14 cellular contexts compared by ENCODE assay signal in genomic region chr9:125674981-125675973, GRCh38. TPM values are rescaled to one million over a fixed set of nuclear protein-coding genes. Genes with fewer than 3 reads are reported as not detected.
DNase-seq lines count a peak whose midpoint lies in the region; ATAC-seq and TF ChIP-seq lines count a peak whose summit lies in the region.
"Had no signal": no experiment of that assay in that cellular context is flagged by ENCODE, and none has a peak within 500 bp of the region (broad histone marks: within the 10 kb centered on the region; RNA-seq: fewer than 3 reads in every experiment).

No MANE protein-coding gene starts in this region.

- no peaks in the 10 kb centered on the region for H3K9me3 Mint-ChIP-seq in CD8-positive, alpha-beta memory T cell
- H3K9me3 Mint-ChIP-seq: central memory CD8-positive, alpha-beta T cell; natural killer cell treated with Interleukin-12 subunit alpha and Interleukin-12 subunit beta and Interleukin-15 and Interleukin-18, amount 100 ng/mL, for 72 hours had no signal

- H3K4me3 Mint-ChIP-seq in CD8-positive, alpha-beta memory T cell: no peak overlapping the region
- H3K4me3 Mint-ChIP-seq: central memory CD8-positive, alpha-beta T cell; natural killer cell treated with Interleukin-12 subunit alpha and Interleukin-12 subunit beta and Interleukin-15 and Interleukin-18, amount 100 ng/mL, for 72 hours had no signal

- TF ChIP-seq CTCF in VCaP (conservative IDR thresholded peaks at IDR 0.05) (no peak), left ventricle myocardium inferior (IDR thresholded peaks at IDR 0.05; ENCODE audit: borderline replicate concordance) (no peak), upper lobe of left lung (IDR thresholded peaks at IDR 0.05) (no peak)

- POLR2A ChIA-PET in CD8-positive, alpha-beta memory T cell (lab: Charles Lee): no interaction called here

- H3K4me1 ChIP-seq in left ventricle myocardium inferior: peaks cover 26% of the 10 kb centered on the region
- peaks cover 5 to 19% (median 9%) of the 10 kb centered on the region in 4 donors for H3K4me1 ChIP-seq in upper lobe of left lung
- no peaks in the 10 kb centered on the region for H3K4me1 ChIP-seq in CD8-positive, alpha-beta memory T cell (ENCODE audit: insufficient read depth, low read length)

- no peaks in the 10 kb centered on the region for H3K27me3 ChIP-seq in left ventricle myocardium inferior (ENCODE audit: low read depth)
- H3K27me3 ChIP-seq in upper lobe of left lung: no peaks in the 10 kb centered on the region
- no peaks in the 10 kb centered on the region for H3K27me3 ChIP-seq in CD8-positive, alpha-beta memory T cell (ENCODE audit: insufficient read depth, low read length, poor library complexity, severe bottlenecking)

- intact Hi-C loops in left ventricle myocardium inferior (cut with micrococcal nuclease): no loop called here

- no peaks in the 10 kb centered on the region for H3K9me3 ChIP-seq in left ventricle myocardium inferior (replicated peaks)
- H3K9me3 ChIP-seq in upper lobe of left lung: no peaks in the 10 kb centered on the region
- H3K9me3 ChIP-seq in CD8-positive, alpha-beta memory T cell (ENCODE audit: low read length): no peaks in the 10 kb centered on the region

- CTCF ChIA-PET in CD8-positive, alpha-beta memory T cell (lab: Charles Lee): no interaction called here

- DNase-seq in NCI-H510A treated with DMSO at 0.1 percent for 48 hours (lab: John Stamatoyannopoulos, UW) (peak; percentile 28), NCI-H510A (lab: John Stamatoyannopoulos, UW) (no peak), left ventricle myocardium inferior (no peak), upper lobe of left lung (no peak), C1 segment of cervical spinal cord (lab: John Stamatoyannopoulos, UW) (no peak), ecto neural progenitor cell (ENCODE audit: low spot score) (no peak)
- DNase-seq in CD8-positive, alpha-beta memory T cell: no peak
- DNase-seq: activated CD4-positive, alpha-beta T cell treated with anti-CD3 and anti-CD28 coated beads for 1 hour; NCI-H1436; stimulated activated CD8-positive, alpha-beta memory T cell treated with anti-CD3 and anti-CD28 coated beads, Interleukin-4, amount 100 ng/mL, for 48 hours had no signal

- H3K36me3 Mint-ChIP-seq in CD8-positive, alpha-beta memory T cell: peaks cover 0 to 22% (median 11%) of the 10 kb centered on the region in 3 donors
- H3K36me3 Mint-ChIP-seq: natural killer cell treated with Interleukin-12 subunit alpha and Interleukin-12 subunit beta and Interleukin-15 and Interleukin-18, amount 100 ng/mL, for 72 hours had no signal

- H3K27ac Mint-ChIP-seq in CD8-positive, alpha-beta memory T cell: peak overlapping the region in 1 of 8 donors; percentile 12

- H3K36me3 ChIP-seq in left ventricle myocardium inferior (peaks cover 7% of the 10 kb centered on the region), upper lobe of left lung (peaks cover 0 to 5% (median 0%) of the 10 kb centered on the region in 4 donors)
- H3K36me3 ChIP-seq in CD8-positive, alpha-beta memory T cell (ENCODE audit: insufficient read depth, low read length): no peaks in the 10 kb centered on the region

- TF ChIP-seq EP300 in upper lobe of left lung (IDR thresholded peaks at IDR 0.05): no peak

- H3K27ac ChIP-seq in VCaP (peak overlapping the region; percentile 19), left ventricle myocardium inferior (replicated peaks) (peak overlapping the region; percentile 50), upper lobe of left lung (peak overlapping the region in 3 of 4 donors; percentile 14 to 42 (median 14))
- no peak overlapping the region for H3K27ac ChIP-seq in CD8-positive, alpha-beta memory T cell (ENCODE audit: low read depth, low read length)
- H3K27ac ChIP-seq: 22Rv1 had no signal

- WGBS in upper lobe of left lung, 2 donors: 63 to 79% methylated on average over 3 of the region's 3 CpGs

- H3K4me3 ChIP-seq in left ventricle myocardium inferior: no peak overlapping the region
- H3K4me3 ChIP-seq in upper lobe of left lung: no peak overlapping the region
- no peak overlapping the region for H3K4me3 ChIP-seq in CD8-positive, alpha-beta memory T cell (ENCODE audit: low read length)

- no peaks in the 10 kb centered on the region for H3K27me3 Mint-ChIP-seq in CD8-positive, alpha-beta memory T cell
- H3K27me3 Mint-ChIP-seq: central memory CD8-positive, alpha-beta T cell; natural killer cell treated with Interleukin-12 subunit alpha and Interleukin-12 subunit beta and Interleukin-15 and Interleukin-18, amount 100 ng/mL, for 72 hours had no signal

- no peak for TF ChIP-seq POLR2A in upper lobe of left lung (IDR thresholded peaks at IDR 0.05)

- H3K4me1 Mint-ChIP-seq in CD8-positive, alpha-beta memory T cell: peaks cover 18 to 45% (median 37%) of the 10 kb centered on the region in 3 donors

- peak in 1 of 2 donors; percentile 79 for ATAC-seq in upper lobe of left lung (ENCODE audit: low FRiP score in 2 of 2)
- ATAC-seq: natural killer cell treated with Interleukin-12 subunit alpha and Interleukin-12 subunit beta and Interleukin-15 and Interleukin-18, amount 100 ng/mL, for 72 hours had no signal

RNA-seq across cellular contexts. Expression of gene MAPKAP1, which starts 31.7 kb away (rescaled TPM):
- total RNA-seq in left ventricle myocardium inferior (127 TPM), upper lobe of left lung (10 to 100 TPM; 60.8 to 84.0 (median 71.5) TPM)
- total RNA-seq in CD8-positive, alpha-beta memory T cell: 100 to 1,000 TPM; 111 to 119 TPM
- polyA plus RNA-seq in CD8-positive, alpha-beta memory T cell: 64.7 TPM
